1 cellular context compared by ENCODE assay signal in the genomic region with DNA sequence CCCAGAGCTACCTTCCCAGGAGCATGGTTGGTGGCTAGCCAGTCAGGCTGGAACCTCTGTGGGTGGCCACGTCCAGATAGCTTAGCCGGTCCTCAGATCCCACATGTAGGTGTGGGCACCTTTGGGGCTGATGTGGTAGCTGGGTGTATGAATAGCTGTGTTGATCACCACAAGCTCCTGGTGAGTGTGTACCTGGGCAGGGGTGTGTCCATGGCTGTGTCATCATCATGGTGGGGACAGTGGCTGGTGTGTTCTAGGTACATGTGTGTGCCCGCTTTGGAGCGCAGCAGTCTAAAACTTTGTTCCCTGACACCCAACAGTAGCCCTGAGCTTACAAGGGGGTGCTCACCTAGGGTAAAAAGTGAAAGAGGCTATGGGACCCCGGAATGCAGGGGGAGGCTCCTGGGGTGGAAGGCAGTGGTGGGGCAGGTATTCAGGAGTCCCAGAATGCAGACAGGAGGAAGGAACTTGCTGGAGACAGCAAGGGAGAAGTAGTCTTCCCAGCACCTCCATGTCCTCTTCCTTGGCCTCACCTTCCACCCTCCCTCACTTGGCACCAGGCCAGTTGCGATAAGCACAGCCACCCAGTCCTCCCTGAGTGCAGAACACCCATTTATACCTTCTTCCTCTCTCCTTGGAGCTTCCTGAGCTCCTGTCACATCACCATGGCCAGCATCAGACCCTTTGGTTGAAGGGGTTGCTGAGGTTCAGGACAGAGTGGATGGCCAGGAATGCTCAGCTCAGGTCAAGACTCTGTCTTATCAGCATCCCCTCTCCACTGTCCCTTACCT.
TF ChIP-seq lines count a peak whose summit lies in the region.

No MANE protein-coding gene starts in this region.

TF ChIP-seq in HepG2, 621 proteins besides CTCF, POLR2A, EP300 and RAD21:
- TF ChIP-seq ZNF589 (CRISPR knock-in tag; conservative IDR thresholded peaks at IDR 0.05), result no peak
- no peak for TF ChIP-seq ATAD3A (CRISPR knock-in tag; IDR thresholded peaks at IDR 0.05)
- TF ChIP-seq ZNF235 (CRISPR knock-in tag; IDR thresholded peaks at IDR 0.05; ENCODE audit: borderline replicate concordance), result 0 out of 2 replicates have a peak, but pooled peaks have one; percentile 11
- TF ChIP-seq LCORL (IDR thresholded peaks at IDR 0.05), result peak; percentile 74
- TF ChIP-seq LCORL (CRISPR knock-in tag; IDR thresholded peaks at IDR 0.05), result no peak
- no peak for TF ChIP-seq ZNF792 (CRISPR knock-in tag; IDR thresholded peaks at IDR 0.05)
